ENCODE assay signal across 17 cellular contexts in the genomic region with DNA sequence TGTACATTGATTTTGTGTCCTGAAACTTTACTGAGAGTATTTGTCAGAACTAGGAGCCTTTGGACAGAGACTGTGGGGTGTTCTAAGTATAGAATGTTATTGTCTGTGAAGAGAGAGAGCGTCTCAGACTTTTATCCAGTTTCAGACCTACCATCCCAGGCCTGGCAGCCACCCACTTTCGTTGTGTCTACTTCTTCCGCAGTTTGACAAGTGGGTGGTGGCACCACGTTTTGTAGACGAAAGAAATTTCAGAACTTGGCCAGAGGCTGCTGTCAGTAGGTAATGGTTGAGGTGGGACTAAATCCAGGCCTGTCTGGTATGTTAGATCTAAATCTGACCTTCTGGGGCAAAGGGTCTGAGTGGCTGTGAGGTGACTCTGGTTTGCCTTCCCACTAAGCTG. TPM values are rescaled to one million over a fixed set of nuclear protein-coding genes. Genes with fewer than 3 reads are reported as not detected.
A peak's percentile ranks its signal among the peaks of the same experiment; 100 is the strongest.
DNase-seq lines count a peak whose midpoint lies in the region; ATAC-seq and TF ChIP-seq lines count a peak whose summit lies in the region.
"Had no signal": no experiment of that assay in that cellular context is flagged by ENCODE, and none has a peak within 500 bp of the region (broad histone marks: within the 10 kb centered on the region; RNA-seq: fewer than 3 reads in every experiment).

No MANE protein-coding gene starts in this region.

- H3K4me3 Mint-ChIP-seq in naive B cell (peak overlapping the region in 4 of 8 donors; percentile 1 to 30 (median 7)), type B pancreatic cell (no peak overlapping the region)
- H3K4me3 Mint-ChIP-seq: activated T-helper 1 cell treated with anti-CD3 and anti-CD28 coated beads, Interleukin-12 subunit alpha, Interleukin-12 subunit beta, Interleukin-2, Interleukin-4 antibody, amounts not matched to agents 30 ng/mL and 10 ng/mL and 1 ng/mL, durations not matched to agents 14 hours and 24 hours and 36 hours; nephron had no signal

- no peak for TF ChIP-seq RAD21 in liver (IDR thresholded peaks at IDR 0.05)

- peak overlapping the region in 5 of 6 donors; percentile 34 to 92 (median 84) for H3K27ac Mint-ChIP-seq in naive B cell
- H3K27ac Mint-ChIP-seq in type B pancreatic cell = peak overlapping the region; percentile 14
- H3K27ac Mint-ChIP-seq: activated T-helper 1 cell treated with anti-CD3 and anti-CD28 coated beads, Interleukin-12 subunit alpha, Interleukin-12 subunit beta, Interleukin-2, Interleukin-4 antibody, amounts not matched to agents 30 ng/mL and 10 ng/mL and 1 ng/mL, durations not matched to agents 14 hours and 24 hours and 36 hours had no signal

- DNase-seq in right lobe of liver (no peak), cardiac muscle cell (ENCODE audit: low read depth in 1 of 2, low spot score in 1 of 2) (peak in 1 of 2 donors; percentile 50), naive B cell (no peak), type B pancreatic cell (ENCODE audit: extremely low spot score, unreplicated experiment) (no peak), NOMO-1 treated with DMSO at 0.1 percent for 48 hours (lab: John Stamatoyannopoulos, UW; ENCODE audit: unreplicated experiment) (no peak)
- DNase-seq: left lung; NCI-H1694; NCI-H345; NK-92 treated with Interleukin-12 subunit alpha and Interleukin-12 subunit beta, amount 100 ng/mL, for 24 hours; stimulated activated naive CD4-positive, alpha-beta T cell treated with Interleukin-2 at 50 U/mL for 16 hours had no signal

- no peaks in the 10 kb centered on the region for H3K27me3 Mint-ChIP-seq in naive B cell
- no peaks in the 10 kb centered on the region for H3K27me3 Mint-ChIP-seq in type B pancreatic cell
- H3K27me3 Mint-ChIP-seq: progenitor cell of endocrine pancreas had no signal

- peaks cover 0 to 7% (median 0%) of the 10 kb centered on the region in 7 donors for H3K9me3 Mint-ChIP-seq in naive B cell
- H3K9me3 Mint-ChIP-seq in type B pancreatic cell = no peaks in the 10 kb centered on the region

- H3K36me3 Mint-ChIP-seq in naive B cell (peaks cover 0 to 8% of the 10 kb centered on the region in 2 donors), type B pancreatic cell (peaks cover 9% of the 10 kb centered on the region)

- H3K4me3 ChIP-seq in liver (ENCODE audit: low read depth in 1 of 3, low read length in 3 of 3) (no peak overlapping the region), right lobe of liver (no peak overlapping the region), cardiac muscle cell (no peak overlapping the region)
- H3K4me3 ChIP-seq: left lung had no signal

- H3K4me1 Mint-ChIP-seq in naive B cell = peaks cover 68 to 96% (median 75%) of the 10 kb centered on the region in 3 donors
- H3K4me1 Mint-ChIP-seq in type B pancreatic cell (ENCODE audit: unreplicated experiment) = peaks cover 42% of the 10 kb centered on the region

- WGBS in liver = 61% methylated on average over 5 of the region's 5 CpGs
- 55% methylated on average over 5 of the region's 5 CpGs for WGBS in right lobe of liver (ENCODE audit: insufficient coverage, low coverage, low lambda C conversion rate, missing lambda C conversion rate)

- H3K9ac ChIP-seq in liver (ENCODE audit: low read depth in 1 of 2, low read length in 2 of 2) = no peak overlapping the region

- TF ChIP-seq CTCF in liver (IDR thresholded peaks at IDR 0.05; ENCODE audit: low read depth, low read length, missing input control) (no peak), right lobe of liver (IDR thresholded peaks at IDR 0.05) (no peak), cardiac muscle cell (IDR thresholded peaks at IDR 0.05; ENCODE audit: low read depth, low read length) (no peak), type B pancreatic cell (conservative IDR thresholded peaks at IDR 0.05) (no peak)

- intact Hi-C loops in right lobe of liver (cut with DNase I) = loop anchor here (10.0 kb wide), 2 partner anchors 63 to 73 kb away; no protein-coding TSS in a partner anchor

- H3K27ac ChIP-seq in liver (ENCODE audit: low read depth in 1 of 2, low read length in 2 of 2) (peak overlapping the region; percentile 4 to 5), right lobe of liver (no peak overlapping the region), cardiac muscle cell (peak overlapping the region; percentile 44)
- H3K27ac ChIP-seq: left lung, VCaP had no signal

- H3K9me3 ChIP-seq in liver (ENCODE audit: control insufficient read depth in 4 of 4, low read length in 3 of 4) = no peaks in the 10 kb centered on the region
- no peaks in the 10 kb centered on the region for H3K9me3 ChIP-seq in right lobe of liver
- H3K9me3 ChIP-seq in cardiac muscle cell (ENCODE audit: low read depth) = no peaks in the 10 kb centered on the region
- H3K9me3 ChIP-seq: left lung had no signal

- TF ChIP-seq POLR2A in right lobe of liver (IDR thresholded peaks at IDR 0.05) = no peak

- ATAC-seq in right lobe of liver (no peak), naive B cell (ENCODE audit: low read depth in 2 of 2) (no peak), HG02981 (IDR thresholded peaks at IDR 0.05; ENCODE audit: unreplicated experiment) (no peak), HG03159 (IDR thresholded peaks at IDR 0.05; ENCODE audit: unreplicated experiment) (no peak)
- ATAC-seq: left lung had no signal

- H3K36me3 ChIP-seq in liver (ENCODE audit: control insufficient read depth in 4 of 4, insufficient read depth in 3 of 4, low read depth in 1 of 4, low read length in 3 of 4) (no peaks in the 10 kb centered on the region), right lobe of liver (no peaks in the 10 kb centered on the region), cardiac muscle cell (no peaks in the 10 kb centered on the region)
- H3K36me3 ChIP-seq: left lung had no signal

- H3K27me3 ChIP-seq in liver (ENCODE audit: control insufficient read depth in 4 of 4, insufficient read depth in 4 of 4, low read length in 3 of 4) (no peaks in the 10 kb centered on the region), right lobe of liver (no peaks in the 10 kb centered on the region), cardiac muscle cell (no peaks in the 10 kb centered on the region)
- H3K27me3 ChIP-seq: left lung had no signal

- H3K4me1 ChIP-seq in liver (ENCODE audit: control insufficient read depth in 4 of 4, insufficient read depth in 4 of 4, low read length in 3 of 4) = peaks cover 13 to 22% (median 18%) of the 10 kb centered on the region in 4 donors
- H3K4me1 ChIP-seq in right lobe of liver = peaks cover 0 to 36% (median 12%) of the 10 kb centered on the region in 4 donors
- peaks cover 40% of the 10 kb centered on the region for H3K4me1 ChIP-seq in cardiac muscle cell (ENCODE audit: low read depth)

TF ChIP-seq in liver, 16 proteins besides CTCF, POLR2A, EP300 and RAD21:
- TF ChIP-seq GABPA (IDR thresholded peaks at IDR 0.05 in 1 of 2, conservative IDR thresholded peaks at IDR 0.05 in 1 of 2) = no peak
- no peak for TF ChIP-seq HNF4A (conservative IDR thresholded peaks at IDR 0.05)
- TF ChIP-seq SP1 (IDR thresholded peaks at IDR 0.05) = no peak
- TF ChIP-seq, protein P1, sequence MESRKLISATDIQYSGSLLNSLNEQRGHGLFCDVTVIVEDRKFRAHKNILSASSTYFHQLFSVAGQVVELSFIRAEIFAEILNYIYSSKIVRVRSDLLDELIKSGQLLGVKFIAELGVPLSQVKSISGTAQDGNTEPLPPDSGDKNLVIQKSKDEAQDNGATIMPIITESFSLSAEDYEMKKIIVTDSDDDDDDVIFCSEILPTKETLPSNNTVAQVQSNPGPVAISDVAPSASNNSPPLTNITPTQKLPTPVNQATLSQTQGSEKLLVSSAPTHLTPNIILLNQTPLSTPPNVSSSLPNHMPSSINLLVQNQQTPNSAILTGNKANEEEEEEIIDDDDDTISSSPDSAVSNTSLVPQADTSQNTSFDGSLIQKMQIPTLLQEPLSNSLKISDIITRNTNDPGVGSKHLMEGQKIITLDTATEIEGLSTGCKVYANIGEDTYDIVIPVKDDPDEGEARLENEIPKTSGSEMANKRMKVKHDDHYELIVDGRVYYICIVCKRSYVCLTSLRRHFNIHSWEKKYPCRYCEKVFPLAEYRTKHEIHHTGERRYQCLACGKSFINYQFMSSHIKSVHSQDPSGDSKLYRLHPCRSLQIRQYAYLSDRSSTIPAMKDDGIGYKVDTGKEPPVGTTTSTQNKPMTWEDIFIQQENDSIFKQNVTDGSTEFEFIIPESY (IDR thresholded peaks at IDR 0.05) = no peak
- TF ChIP-seq TAF1 (conservative IDR thresholded peaks at IDR 0.05) = no peak
- TF ChIP-seq RXRA (IDR thresholded peaks at IDR 0.05) = no peak
- TF ChIP-seq, protein P2, sequence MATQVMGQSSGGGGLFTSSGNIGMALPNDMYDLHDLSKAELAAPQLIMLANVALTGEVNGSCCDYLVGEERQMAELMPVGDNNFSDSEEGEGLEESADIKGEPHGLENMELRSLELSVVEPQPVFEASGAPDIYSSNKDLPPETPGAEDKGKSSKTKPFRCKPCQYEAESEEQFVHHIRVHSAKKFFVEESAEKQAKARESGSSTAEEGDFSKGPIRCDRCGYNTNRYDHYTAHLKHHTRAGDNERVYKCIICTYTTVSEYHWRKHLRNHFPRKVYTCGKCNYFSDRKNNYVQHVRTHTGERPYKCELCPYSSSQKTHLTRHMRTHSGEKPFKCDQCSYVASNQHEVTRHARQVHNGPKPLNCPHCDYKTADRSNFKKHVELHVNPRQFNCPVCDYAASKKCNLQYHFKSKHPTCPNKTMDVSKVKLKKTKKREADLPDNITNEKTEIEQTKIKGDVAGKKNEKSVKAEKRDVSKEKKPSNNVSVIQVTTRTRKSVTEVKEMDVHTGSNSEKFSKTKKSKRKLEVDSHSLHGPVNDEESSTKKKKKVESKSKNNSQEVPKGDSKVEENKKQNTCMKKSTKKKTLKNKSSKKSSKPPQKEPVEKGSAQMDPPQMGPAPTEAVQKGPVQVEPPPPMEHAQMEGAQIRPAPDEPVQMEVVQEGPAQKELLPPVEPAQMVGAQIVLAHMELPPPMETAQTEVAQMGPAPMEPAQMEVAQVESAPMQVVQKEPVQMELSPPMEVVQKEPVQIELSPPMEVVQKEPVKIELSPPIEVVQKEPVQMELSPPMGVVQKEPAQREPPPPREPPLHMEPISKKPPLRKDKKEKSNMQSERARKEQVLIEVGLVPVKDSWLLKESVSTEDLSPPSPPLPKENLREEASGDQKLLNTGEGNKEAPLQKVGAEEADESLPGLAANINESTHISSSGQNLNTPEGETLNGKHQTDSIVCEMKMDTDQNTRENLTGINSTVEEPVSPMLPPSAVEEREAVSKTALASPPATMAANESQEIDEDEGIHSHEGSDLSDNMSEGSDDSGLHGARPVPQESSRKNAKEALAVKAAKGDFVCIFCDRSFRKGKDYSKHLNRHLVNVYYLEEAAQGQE (IDR thresholded peaks at IDR 0.05) = no peak

RNA-seq across cellular contexts. Expression of a gene that starts 13.4 kb away (rescaled TPM):
- total RNA-seq in liver (10 to 100 TPM; 12.1 to 21.7 TPM), right lobe of liver (10 to 100 TPM in 5 of 6 experiments, 1 to 10 TPM in 1; 9.5 to 16.4 (median 12.2) TPM), cardiac muscle cell (66.4 and 74.5 TPM in 2 replicates), type B pancreatic cell (ENCODE audit: low replicate concordance) (49.2 and 54.7 TPM in 2 replicates)
- polyA plus RNA-seq in liver (1 to 10 TPM; 3.4 to 5.0 TPM), cardiac muscle cell (28.6 and 37.3 TPM in 2 replicates), naive B cell (ENCODE audit: low read depth in 6 of 6) (10 to 100 TPM; 20.5 to 54.1 (median 28.4) TPM)

Comparison
In these comparisons a context has a peak if more than half of its experiments do, and no peak if none do; other contexts are left out.
1. H3K27ac ChIP-seq: peak in liver (2 of 2) and cardiac muscle cell (single experiment); none in right lobe of liver (0 of 3).